ENCODE assay signal across 34 cellular contexts in genomic region chr11:29040489-29040888, GRCh38.
"Had no signal": no experiment of that assay in that cellular context is flagged by ENCODE, and none has a peak within 500 bp of the region (broad histone marks: within the 10 kb centered on the region; RNA-seq: fewer than 3 reads in every experiment).

No MANE protein-coding gene starts in this region.

- H3K4me3 ChIP-seq: MG63 had no signal

- DNase-seq: Karpas-422, Kasumi-1, MG63, MM.1S, MV-4-11, NCI-H1048, NCI-H1092, NCI-H1092 treated with DMSO at 0.1 percent for 48 hours, NCI-H1105, NCI-H1105 treated with DMSO at 0.1 percent for 48 hours, NCI-H1417, NCI-H1417 treated with DMSO at 0.1 percent for 48 hours, NCI-H1436, NCI-H1436 treated with DMSO at 0.1 percent for 48 hours, NCI-H146, NCI-H1694, NCI-H1694 treated with DMSO at 0.1 percent for 48 hours, NCI-H187, NCI-H187 treated with DMSO at 0.1 percent for 48 hours, NCI-H1930, NCI-H2029, NCI-H2029 treated with DMSO at 0.1 percent for 48 hours, NCI-H2081, NCI-H2081 treated with DMSO at 0.1 percent for 48 hours, NCI-H2107, NCI-H2171, NCI-H2171 treated with DMSO at 0.1 percent for 48 hours, NCI-H2227 treated with DMSO at 0.1 percent for 48 hours, NCI-H226, NCI-H345, NCI-H446, NCI-H446 treated with DMSO at 0.1 percent for 48 hours, NCI-H510A, NCI-H510A treated with DMSO at 0.1 percent for 48 hours had no signal

- H3K27me3 ChIP-seq: MG63 had no signal

- H3K36me3 ChIP-seq: MG63 had no signal
